In the genomic region with DNA sequence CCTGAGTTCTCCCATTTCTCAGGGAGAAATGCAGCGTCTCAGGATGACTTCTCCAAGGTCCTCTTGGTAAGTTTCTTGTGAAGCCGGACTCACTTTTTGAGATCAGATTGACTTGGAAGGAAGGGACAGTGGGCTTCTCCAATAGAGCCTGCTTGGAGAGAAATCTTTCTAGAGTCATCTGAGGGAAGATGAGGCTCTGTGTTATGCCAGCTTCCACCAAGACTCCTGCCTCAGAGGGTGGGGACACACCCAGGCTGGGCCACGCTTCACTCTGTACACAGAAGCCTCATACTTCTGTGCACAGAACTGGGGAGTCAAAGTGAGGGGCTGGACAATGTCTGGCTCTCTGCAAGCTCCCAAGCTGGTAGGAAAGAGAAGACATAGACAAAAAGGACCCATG, we compare ENCODE assay signal across 12 cellular contexts. TPM values are rescaled to one million over a fixed set of nuclear protein-coding genes. Genes with fewer than 3 reads are reported as not detected.
DNase-seq lines count a peak whose midpoint lies in the region; ATAC-seq and TF ChIP-seq lines count a peak whose summit lies in the region.
"Had no signal": no experiment of that assay in that cellular context is flagged by ENCODE, and none has a peak within 500 bp of the region (broad histone marks: within the 10 kb centered on the region; RNA-seq: fewer than 3 reads in every experiment).

No MANE protein-coding gene starts in this region.

- H3K9me3 Mint-ChIP-seq in activated CD4-positive, alpha-beta memory T cell treated with anti-CD3 and anti-CD28 coated beads for 36 hours, result no peaks in the 10 kb centered on the region

- CTCF ChIA-PET in activated CD4-positive, alpha-beta memory T cell treated with anti-CD3 and anti-CD28 coated beads for 36 hours (lab: Charles Lee), result interaction anchor here (1.2 to 6.5 kb wide), 6 partner anchors 10 to 59 kb away, joined by 3 to 31 read pairs (median 8); a partner anchor contains a TSS

- TF ChIP-seq CTCF in hepatocyte (IDR thresholded peaks at IDR 0.05; ENCODE audit: poor library complexity), result no peak

- no peak for DNase-seq in activated CD4-positive, alpha-beta memory T cell treated with anti-CD3 and anti-CD28 coated beads for 36 hours
- DNase-seq in hepatocyte (ENCODE audit: low spot score) (no peak), iPS-NIHi11 (ENCODE audit: low spot score) (no peak)
- DNase-seq: activated CD4-positive, alpha-beta T cell treated with anti-CD3 and anti-CD28 coated beads, Interleukin-2, amount 50 U/mL, for 4 hours; NK-92 treated with Interleukin-12 subunit alpha and Interleukin-12 subunit beta, amount 100 ng/mL, for 24 hours; trophoblast cell had no signal

- H3K36me3 ChIP-seq in hepatocyte (replicated peaks; ENCODE audit: insufficient read depth, low read depth), result no peaks in the 10 kb centered on the region

- intact Hi-C loops in activated CD4-positive, alpha-beta memory T cell treated with anti-CD3 and anti-CD28 coated beads for 36 hours (cut with micrococcal nuclease), result loop anchor here (5.0 kb wide), 1 partner anchor 58 kb away; a partner anchor contains a TSS

- H3K27me3 Mint-ChIP-seq in activated CD4-positive, alpha-beta memory T cell treated with anti-CD3 and anti-CD28 coated beads for 36 hours, result no peaks in the 10 kb centered on the region

- H3K27ac Mint-ChIP-seq in activated CD4-positive, alpha-beta memory T cell treated with anti-CD3 and anti-CD28 coated beads for 36 hours, result peak overlapping the region; percentile 91

- POLR2A ChIA-PET in activated CD4-positive, alpha-beta memory T cell treated with anti-CD3 and anti-CD28 coated beads for 36 hours (lab: Charles Lee), result interaction anchor here (1.1 to 2.0 kb wide), 4 partner anchors 12 to 59 kb away, joined by 3 to 8 read pairs (median 4); a partner anchor contains a TSS

- peaks cover 16% of the 10 kb centered on the region for H3K4me1 ChIP-seq in hepatocyte (ENCODE audit: insufficient read depth)

- peak overlapping the region; percentile 70 for H3K27ac ChIP-seq in hepatocyte
- H3K27ac ChIP-seq in skin epidermis, result peak overlapping the region; percentile 39 to 96 (median 89)

- ATAC-seq in HG03378 (IDR thresholded peaks at IDR 0.05; ENCODE audit: unreplicated experiment) (no peak), HG02840 (IDR thresholded peaks at IDR 0.05; ENCODE audit: low FRiP score, unreplicated experiment) (no peak), GM19452 (IDR thresholded peaks at IDR 0.05; ENCODE audit: unreplicated experiment) (no peak)

- peaks cover 51% of the 10 kb centered on the region for H3K4me1 Mint-ChIP-seq in activated CD4-positive, alpha-beta memory T cell treated with anti-CD3 and anti-CD28 coated beads for 36 hours (ENCODE audit: low read depth)

- H3K27me3 ChIP-seq in hepatocyte, result no peaks in the 10 kb centered on the region

- H3K4me3 ChIP-seq in GM08714 (ENCODE audit: low read length) (peak overlapping the region; percentile 2; the same call in 1 of the 2 replicates), hepatocyte (no peak overlapping the region), skin epidermis (no peak overlapping the region)

- no peaks in the 10 kb centered on the region for H3K79me2 ChIP-seq in hepatocyte

- no peaks in the 10 kb centered on the region for H3K9me3 ChIP-seq in hepatocyte (ENCODE audit: low read depth)

- H3K4me3 Mint-ChIP-seq in activated CD4-positive, alpha-beta memory T cell treated with anti-CD3 and anti-CD28 coated beads for 36 hours, result peak overlapping the region; percentile 39

- 91% methylated on average over 3 of the region's 3 CpGs for WGBS in hepatocyte (ENCODE audit: low lambda C conversion rate, missing lambda C conversion rate)

- peak overlapping the region; percentile 63 for H2AFZ ChIP-seq in hepatocyte

- H3K4me2 ChIP-seq in hepatocyte, result peak overlapping the region; percentile 11

- H3K36me3 Mint-ChIP-seq in activated CD4-positive, alpha-beta memory T cell treated with anti-CD3 and anti-CD28 coated beads for 36 hours, result no peaks in the 10 kb centered on the region

- H3K9me2 ChIP-seq in hepatocyte (replicated peaks; ENCODE audit: insufficient read depth), result no peaks in the 10 kb centered on the region

- no peaks in the 10 kb centered on the region for H4K20me1 ChIP-seq in hepatocyte (ENCODE audit: insufficient read depth, poor library complexity, severe bottlenecking)

RNA-seq across cellular contexts. Expression of a gene that starts 5.5 kb away (rescaled TPM):
- total RNA-seq in activated CD4-positive, alpha-beta memory T cell treated with anti-CD3 and anti-CD28 coated beads for 36 hours, result under 1 TPM; 0.63 to 0.76 TPM
- not detected in 2 replicates for total RNA-seq in hepatocyte
- polyA plus RNA-seq in hepatocyte, result 0.21 TPM in 1 of 2 replicates, not detected in the other
- total RNA-seq: pulmonary artery endothelial cell had no signal

RNA-seq across cellular contexts. Expression of a gene that starts 59.3 kb away (rescaled TPM):
- 100 to 1,000 TPM; 112 TPM for total RNA-seq in activated CD4-positive, alpha-beta memory T cell treated with anti-CD3 and anti-CD28 coated beads for 36 hours
- total RNA-seq in hepatocyte, result 10.1 and 13.6 TPM in 2 replicates
- polyA plus RNA-seq in hepatocyte, result 43.4 and 45.5 TPM in 2 replicates
